Comparison of ENCODE assay signal across 24 cellular contexts in the genomic region with DNA sequence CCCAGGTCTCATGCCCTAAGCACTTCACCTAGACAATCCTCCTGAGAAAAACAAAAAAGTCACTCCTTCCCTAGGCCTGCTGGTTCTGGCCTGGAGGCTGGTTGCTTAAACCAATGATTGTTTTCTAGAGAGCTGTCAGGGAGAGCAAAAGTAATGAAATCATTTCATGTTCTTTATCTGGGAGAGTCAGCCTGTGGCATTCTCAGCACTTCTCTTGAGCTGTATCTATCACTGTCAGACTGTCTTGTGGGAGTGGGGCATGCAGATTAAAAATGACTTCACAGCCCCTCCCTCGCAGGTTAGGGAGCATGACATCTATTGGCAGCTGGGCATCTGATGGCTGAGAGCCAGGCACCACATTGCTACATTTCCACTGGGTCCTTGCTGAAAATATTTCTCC. TPM values are rescaled to one million over a fixed set of nuclear protein-coding genes. Genes with fewer than 3 reads are reported as not detected.
A peak's percentile ranks its signal among the peaks of the same experiment; 100 is the strongest.
DNase-seq lines count a peak whose midpoint lies in the region; ATAC-seq and TF ChIP-seq lines count a peak whose summit lies in the region.
"Had no signal": no experiment of that assay in that cellular context is flagged by ENCODE, and none has a peak within 500 bp of the region (broad histone marks: within the 10 kb centered on the region; RNA-seq: fewer than 3 reads in every experiment).

No MANE protein-coding gene starts in this region.

- no peak overlapping the region for H3K9ac ChIP-seq in endodermal cell (ENCODE audit: extremely low read depth, low read length, poor library complexity, severe bottlenecking)
- H3K9ac ChIP-seq: parathyroid adenoma, SK-N-SH had no signal

- intact Hi-C loops in MCF 10A (cut with micrococcal nuclease): no loop called here
- intact Hi-C loops in breast epithelium (cut with DNase I; ENCODE audit: low total_unique reads): no loop called here

- peaks cover 8% of the 10 kb centered on the region for H3K4me1 Mint-ChIP-seq in MCF 10A (ENCODE audit: insufficient read depth, unreplicated experiment)
- peaks cover 36% of the 10 kb centered on the region for H3K4me1 Mint-ChIP-seq in endodermal cell
- peaks cover 8% of the 10 kb centered on the region for H3K4me1 Mint-ChIP-seq in type B pancreatic cell (ENCODE audit: unreplicated experiment)
- no peaks in the 10 kb centered on the region for H3K4me1 Mint-ChIP-seq in HFFc6 (ENCODE audit: low read depth)

- WGBS in endodermal cell (ENCODE audit: insufficient coverage in 1 of 2, insufficient read length in 1 of 2), 2 experiments: 13 to 30% methylated on average over 1 of the region's 1 CpG

- H3K9me3 Mint-ChIP-seq in MCF 10A (ENCODE audit: unreplicated experiment) (peaks cover 7% of the 10 kb centered on the region), endodermal cell (peaks cover 5% of the 10 kb centered on the region), type B pancreatic cell (peaks cover 4% of the 10 kb centered on the region), HFFc6 (peaks cover 18% of the 10 kb centered on the region)

- no peaks in the 10 kb centered on the region for H3K27me3 ChIP-seq in breast epithelium
- no peaks in the 10 kb centered on the region for H3K27me3 ChIP-seq in endodermal cell (ENCODE audit: control insufficient read depth, insufficient read depth, low read length, poor library complexity, severe bottlenecking)

- no peak overlapping the region for H3K27ac Mint-ChIP-seq in MCF 10A (ENCODE audit: low read depth, unreplicated experiment)
- H3K27ac Mint-ChIP-seq in endodermal cell: peak overlapping the region; percentile 57
- H3K27ac Mint-ChIP-seq in type B pancreatic cell: peak overlapping the region; percentile 40
- no peak overlapping the region for H3K27ac Mint-ChIP-seq in HFFc6
- H3K27ac Mint-ChIP-seq: activated B cell treated with CpG ODN at 0.5 μM for 24 hours; CD8-positive, alpha-beta memory T cell; naive thymus-derived CD8-positive, alpha-beta T cell had no signal

- POLR2A ChIA-PET in MCF 10A (lab: Yijun Ruan, JAX): interaction anchor here (0.6 to 3.9 kb wide), 3 partner anchors 10 to 185 kb away, joined by 3 to 47 read pairs (median 4); a partner anchor contains a TSS

- H3K36me3 ChIP-seq in breast epithelium (no peaks in the 10 kb centered on the region), endodermal cell (ENCODE audit: control insufficient read depth, insufficient read depth, low read length) (no peaks in the 10 kb centered on the region)

- H3K27ac ChIP-seq in breast epithelium: peak overlapping the region in 1 of 2 donors; percentile 18
- H3K27ac ChIP-seq in endodermal cell (ENCODE audit: low read depth, low read length): no peak overlapping the region
- H3K27ac ChIP-seq: parathyroid adenoma, RWPE1 had no signal

- CTCF ChIA-PET in MCF 10A (lab: Yijun Ruan, JAX): interaction anchor here (0.6 to 1.4 kb wide), 2 partner anchors 25 to 35 kb away, joined by 3 to 4 read pairs; no protein-coding TSS in a partner anchor

- no peak overlapping the region for H3K4me3 Mint-ChIP-seq in MCF 10A (ENCODE audit: unreplicated experiment)
- H3K4me3 Mint-ChIP-seq in endodermal cell: peak overlapping the region; percentile 21
- H3K4me3 Mint-ChIP-seq in type B pancreatic cell: peak overlapping the region; percentile 49
- H3K4me3 Mint-ChIP-seq in HFFc6: no peak overlapping the region
- H3K4me3 Mint-ChIP-seq: activated B cell treated with CpG ODN at 0.5 μM for 24 hours; CD8-positive, alpha-beta memory T cell; naive thymus-derived CD8-positive, alpha-beta T cell had no signal

- TF ChIP-seq POLR2A in breast epithelium (IDR thresholded peaks at IDR 0.05): no peak

- no peak overlapping the region for H3K4me3 ChIP-seq in breast epithelium
- H3K4me3 ChIP-seq in endodermal cell (ENCODE audit: low read length): no peak overlapping the region

- no peaks in the 10 kb centered on the region for H3K36me3 Mint-ChIP-seq in MCF 10A (ENCODE audit: insufficient read depth, unreplicated experiment)
- peaks cover 1% of the 10 kb centered on the region for H3K36me3 Mint-ChIP-seq in endodermal cell (ENCODE audit: low read depth)
- H3K36me3 Mint-ChIP-seq in type B pancreatic cell: peaks cover 4% of the 10 kb centered on the region
- H3K36me3 Mint-ChIP-seq in HFFc6 (ENCODE audit: low read depth): peaks cover 6% of the 10 kb centered on the region

- no peaks in the 10 kb centered on the region for H3K9me3 ChIP-seq in breast epithelium
- H3K9me3 ChIP-seq in endodermal cell (ENCODE audit: control insufficient read depth, low read length): peaks cover 19% of the 10 kb centered on the region
- H3K9me3 ChIP-seq: SK-N-SH had no signal

- DNase-seq in MCF 10A (ENCODE audit: unreplicated experiment) (peak; percentile 60), breast epithelium (ENCODE audit: low spot score in 2 of 2) (no peak), endodermal cell (peak; percentile 82), islet precursor cell (peak; percentile 63), type B pancreatic cell (ENCODE audit: extremely low spot score, unreplicated experiment) (no peak), germinal center (ENCODE audit: low spot score) (no peak), HFFc6 (no peak)
- DNase-seq: activated B cell treated with CpG ODN at 0.5 μM for 24 hours; activated CD4-positive, alpha-beta T cell treated with anti-CD3 and anti-CD28 coated beads, Interleukin-2, amount 50 U/mL, for 48 hours; activated gamma-delta T cell; activated T-cell treated with anti-CD3 and anti-CD28 coated beads for 4 hours; CD8-positive, alpha-beta memory T cell; DMS153; hippocampal formation; mesenchymal stem cell; naive thymus-derived CD8-positive, alpha-beta T cell; NCI-H1105; NCI-H2029 treated with DMSO at 0.1 percent for 48 hours; SK-N-SH; stimulated activated CD4-positive, alpha-beta T cell treated with anti-CD3 and anti-CD28 coated beads, Interleukin-15, amount 100 ng/mL, for 24 hours had no signal

- no peak for TF ChIP-seq CTCF in MCF 10A (IDR thresholded peaks at IDR 0.05; ENCODE audit: unreplicated experiment)
- no peak for TF ChIP-seq CTCF in breast epithelium (IDR thresholded peaks at IDR 0.05)
- no peak for TF ChIP-seq CTCF in endodermal cell (conservative IDR thresholded peaks at IDR 0.05)
- TF ChIP-seq CTCF in type B pancreatic cell (conservative IDR thresholded peaks at IDR 0.05): no peak
- TF ChIP-seq CTCF in HFFc6 (IDR thresholded peaks at IDR 0.05): no peak

- no peak for ATAC-seq in HG02571 (IDR thresholded peaks at IDR 0.05; ENCODE audit: unreplicated experiment)
- ATAC-seq: naive thymus-derived CD8-positive, alpha-beta T cell; sciatic nerve had no signal

- no TSS peak for BruUV-seq in MCF 10A (replicated peaks; lab: Mats Ljungman, UMichigan)

- H3K4me1 ChIP-seq in breast epithelium (no peaks in the 10 kb centered on the region), endodermal cell (ENCODE audit: control insufficient read depth, insufficient read depth, low read length) (peaks cover 3% of the 10 kb centered on the region)
- H3K4me1 ChIP-seq: parathyroid adenoma had no signal

- no peaks in the 10 kb centered on the region for H3K27me3 Mint-ChIP-seq in MCF 10A (ENCODE audit: insufficient read depth, unreplicated experiment)
- no peaks in the 10 kb centered on the region for H3K27me3 Mint-ChIP-seq in endodermal cell (ENCODE audit: insufficient read depth)
- peaks cover 3% of the 10 kb centered on the region for H3K27me3 Mint-ChIP-seq in type B pancreatic cell
- peaks cover 35% of the 10 kb centered on the region for H3K27me3 Mint-ChIP-seq in HFFc6 (ENCODE audit: insufficient read depth)

RNA-seq across cellular contexts. Expression of a gene that starts 20.4 kb away (rescaled TPM):
- total RNA-seq in MCF 10A (2022) (37.9 and 41.5 TPM in 2 replicates), breast epithelium (1 to 10 TPM; 1.3 to 7.2 (median 5.6) TPM), endodermal cell (1 to 10 TPM in 1 of 2 donors, under 1 TPM in 1; 0.81 to 1.6 TPM), type B pancreatic cell (ENCODE audit: low replicate concordance) (11.1 and 70.9 TPM in 2 replicates)
- polyA plus RNA-seq in endodermal cell (2013, experiment 1 of 2): 0.75 TPM
- polyA plus RNA-seq in endodermal cell (2013, experiment 2 of 2): 2.0 TPM
- total RNA-seq in HFFc6 (2021; fragmentation: NEBNext Ultra II Directional; extraction: Animal tissue kit (Norgen Biotek cat#: 25700)): 1 to 10 TPM in 3 of 6 experiments, under 1 TPM in 3; 0.23 to 4.0 (median 0.95) TPM

Comparison
In these comparisons a context has a peak if more than half of its experiments do, and no peak if none do; other contexts are left out.
1. DNase-seq: peak in MCF 10A (single experiment), endodermal cell (single experiment) and islet precursor cell (single experiment); none in breast epithelium (0 of 2), type B pancreatic cell (single experiment), germinal center (single experiment) and HFFc6 (single experiment).
2. H3K27ac Mint-ChIP-seq: peak in endodermal cell (single experiment) and type B pancreatic cell (single experiment); none in MCF 10A (single experiment) and HFFc6 (single experiment).
3. H3K4me3 Mint-ChIP-seq: peak in endodermal cell (single experiment) and type B pancreatic cell (single experiment); none in MCF 10A (single experiment) and HFFc6 (single experiment).